In the genomic region with DNA sequence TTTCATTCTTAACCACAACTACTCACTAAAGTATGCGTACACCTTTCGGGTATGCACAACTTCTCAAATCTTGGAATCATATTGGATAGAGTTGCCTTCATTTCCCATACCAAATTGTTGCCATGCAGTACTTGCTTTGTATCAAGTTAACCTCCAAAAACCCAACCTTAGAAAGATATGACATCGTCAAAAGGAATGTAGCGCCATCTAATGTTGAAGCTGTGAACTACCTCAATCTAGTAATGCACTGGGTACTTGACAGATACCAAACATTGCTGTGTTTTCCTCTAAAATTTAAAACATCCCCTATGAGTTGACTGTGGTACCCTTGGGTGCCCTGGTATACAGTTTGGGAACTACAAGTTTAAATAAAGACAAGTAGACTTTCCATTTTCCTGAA, we compare ENCODE assay signal across 9 cellular contexts.
DNase-seq lines count a peak whose midpoint lies in the region; ATAC-seq, FAIRE-seq and TF ChIP-seq lines count a peak whose summit lies in the region.
"Had no signal": no experiment of that assay in that cellular context is flagged by ENCODE, and none has a peak within 500 bp of the region (broad histone marks: within the 10 kb centered on the region; RNA-seq: fewer than 3 reads in every experiment).

No MANE protein-coding gene starts in this region.

- H3K4me2 ChIP-seq in DOHH2 (ENCODE audit: low read length) (no peak overlapping the region), SU-DHL-6 (ENCODE audit: low read depth, low read length, poor library complexity, severe bottlenecking) (no peak overlapping the region), keratinocyte (ENCODE audit: control insufficient read depth, extremely low read depth, insufficient read depth, low read depth, low read length) (no peak overlapping the region)

- peaks cover 6% of the 10 kb centered on the region for H3K4me1 Mint-ChIP-seq in activated T-cell treated with anti-CD3 and anti-CD28 coated beads, Interleukin-2, amount 50 U/mL, for 24 hours (ENCODE audit: low read depth)

- no peak overlapping the region for H3K27ac ChIP-seq in DOHH2 (ENCODE audit: low read depth, low read length)
- no peak overlapping the region for H3K27ac ChIP-seq in SU-DHL-6 (ENCODE audit: low read depth, low read length)
- H3K27ac ChIP-seq in keratinocyte (ENCODE audit: control insufficient read depth, insufficient read depth, low read length), result no peak overlapping the region

- H3K9me2 ChIP-seq in DOHH2 (replicated peaks; ENCODE audit: control insufficient read depth, low read length), result no peaks in the 10 kb centered on the region
- no peaks in the 10 kb centered on the region for H3K9me2 ChIP-seq in SU-DHL-6 (replicated peaks; ENCODE audit: insufficient read depth, low read length)

- dilution Hi-C loops in keratinocyte (cut with MboI; ENCODE audit: extremely low pct_ligation_motif_present, low sequenced_read_pairs), result no loop called here

- ATAC-seq in HG03442 (IDR thresholded peaks at IDR 0.05; ENCODE audit: unreplicated experiment), result no peak

- H3K4me1 ChIP-seq in DOHH2 (ENCODE audit: control insufficient read depth, low read length) (no peaks in the 10 kb centered on the region), keratinocyte (ENCODE audit: control insufficient read depth, extremely low read depth, insufficient read depth, low read length) (peaks cover 12% of the 10 kb centered on the region)

- H2AFZ ChIP-seq in SU-DHL-6 (ENCODE audit: low read depth, low read length, severe bottlenecking) (no peak overlapping the region), keratinocyte (ENCODE audit: control insufficient read depth, low read length) (no peak overlapping the region)

- TF ChIP-seq CTCF in DOHH2 (IDR thresholded peaks at IDR 0.05; ENCODE audit: low read depth, low read length, poor library complexity, severe bottlenecking) (peak; percentile 38), SU-DHL-6 (IDR thresholded peaks at IDR 0.05; ENCODE audit: insufficient read depth, low read length, poor library complexity, severe bottlenecking) (peak; percentile 14), keratinocyte (optimal IDR thresholded peaks at IDR 0.05 in 1 of 3, IDR thresholded peaks at IDR 0.05 in 1 of 3, conservative IDR thresholded peaks at IDR 0.05 in 1 of 3; ENCODE audit: extremely low read depth in 1 of 3, insufficient read depth in 2 of 3, low read length in 3 of 3) (peak in 2 of 3 experiments; percentile 52 to 55)

- H3K79me2 ChIP-seq in DOHH2 (ENCODE audit: control insufficient read depth, low read length) (no peaks in the 10 kb centered on the region), SU-DHL-6 (ENCODE audit: insufficient read depth, low read length) (no peaks in the 10 kb centered on the region), keratinocyte (ENCODE audit: control insufficient read depth, insufficient read depth, low read length) (no peaks in the 10 kb centered on the region)

- no peaks in the 10 kb centered on the region for H3K9me3 Mint-ChIP-seq in activated T-cell treated with anti-CD3 and anti-CD28 coated beads, Interleukin-2, amount 50 U/mL, for 24 hours

- H3K4me3 ChIP-seq in DOHH2 (ENCODE audit: low read length), result no peak overlapping the region
- no peak overlapping the region for H3K4me3 ChIP-seq in SU-DHL-6 (ENCODE audit: insufficient read depth, low read length, poor library complexity, severe bottlenecking)
- no peak overlapping the region for H3K4me3 ChIP-seq in keratinocyte (ENCODE audit: control insufficient read depth in 2 of 3, extremely low read depth in 1 of 3, insufficient read depth in 2 of 3, low read depth in 1 of 3, low read length in 3 of 3)

- H3F3A ChIP-seq in DOHH2 (ENCODE audit: control insufficient read depth, insufficient read depth), result no peaks in the 10 kb centered on the region
- no peaks in the 10 kb centered on the region for H3F3A ChIP-seq in SU-DHL-6 (ENCODE audit: insufficient read depth)

- peaks cover 10% of the 10 kb centered on the region for H3K36me3 Mint-ChIP-seq in activated T-cell treated with anti-CD3 and anti-CD28 coated beads, Interleukin-2, amount 50 U/mL, for 24 hours (ENCODE audit: low read depth)

- no peaks in the 10 kb centered on the region for H3K27me3 ChIP-seq in DOHH2 (ENCODE audit: control insufficient read depth, low read length)
- H3K27me3 ChIP-seq in SU-DHL-6 (ENCODE audit: low read length), result no peaks in the 10 kb centered on the region
- H3K27me3 ChIP-seq in keratinocyte (ENCODE audit: control insufficient read depth, extremely low read depth, insufficient read depth, low read length), result no peaks in the 10 kb centered on the region

- H3K27me3 Mint-ChIP-seq in activated T-cell treated with anti-CD3 and anti-CD28 coated beads, Interleukin-2, amount 50 U/mL, for 24 hours, result no peaks in the 10 kb centered on the region

- no peaks in the 10 kb centered on the region for H3K9me3 ChIP-seq in DOHH2 (ENCODE audit: control insufficient read depth, insufficient read depth, low read length)
- H3K9me3 ChIP-seq in SU-DHL-6 (ENCODE audit: insufficient read depth, low read length), result no peaks in the 10 kb centered on the region
- no peaks in the 10 kb centered on the region for H3K9me3 ChIP-seq in keratinocyte (ENCODE audit: control insufficient read depth, low read depth, low read length)

- FAIRE-seq in keratinocyte (lab: Jason Lieb, UNC), result no peak

- H3K4me3 Mint-ChIP-seq in activated T-cell treated with anti-CD3 and anti-CD28 coated beads, Interleukin-2, amount 50 U/mL, for 24 hours, result no peak overlapping the region

- no peaks in the 10 kb centered on the region for H3K9me1 ChIP-seq in keratinocyte (ENCODE audit: control insufficient read depth, extremely low read depth, insufficient read depth, low read length)

- H3K36me3 ChIP-seq in DOHH2 (ENCODE audit: control insufficient read depth, low read length) (no peaks in the 10 kb centered on the region), SU-DHL-6 (ENCODE audit: low read length) (no peaks in the 10 kb centered on the region), keratinocyte (ENCODE audit: control insufficient read depth in 2 of 2, extremely low read depth in 1 of 2, insufficient read depth in 2 of 2, low read length in 2 of 2) (no peaks in the 10 kb centered on the region)

- H4K20me1 ChIP-seq in DOHH2 (ENCODE audit: control insufficient read depth, insufficient read depth, low read depth, low read length), result no peaks in the 10 kb centered on the region
- no peaks in the 10 kb centered on the region for H4K20me1 ChIP-seq in SU-DHL-6 (ENCODE audit: low read depth, low read length)
- H4K20me1 ChIP-seq in keratinocyte (ENCODE audit: control insufficient read depth, extremely low read depth, insufficient read depth, low read length), result no peaks in the 10 kb centered on the region

- H3K27ac Mint-ChIP-seq in activated T-cell treated with anti-CD3 and anti-CD28 coated beads, Interleukin-2, amount 50 U/mL, for 24 hours, result no peak overlapping the region

- peak; percentile 19 for DNase-seq in HT-29 (ENCODE audit: low spot score)
- DNase-seq in keratinocyte (ENCODE audit: low read depth, low spot score), result no peak
- no peak for DNase-seq in NCI-H1105 (lab: John Stamatoyannopoulos, UW)
- no peak for DNase-seq in epidermal melanocyte (ENCODE audit: insufficient read length, low spot score)
- no peak for DNase-seq in activated T-cell treated with anti-CD3 and anti-CD28 coated beads, Interleukin-2, amount 50 U/mL, for 24 hours
- DNase-seq: activated CD4-positive, alpha-beta T cell treated with anti-CD3 and anti-CD28 coated beads for 48 hours had no signal

- H3K9ac ChIP-seq in SU-DHL-6 (ENCODE audit: low read length), result no peak overlapping the region
- no peak overlapping the region for H3K9ac ChIP-seq in keratinocyte (ENCODE audit: control insufficient read depth, extremely low read depth, insufficient read depth, low read length)
